In genomic region chr2:167833294-167833693, GRCh38 we compare ENCODE assay signal across 22 cellular contexts.
A peak's percentile ranks its signal among the peaks of the same experiment; 100 is the strongest.
DNase-seq lines count a peak whose midpoint lies in the region; ATAC-seq, FAIRE-seq and TF ChIP-seq lines count a peak whose summit lies in the region.
"Had no signal": no experiment of that assay in that cellular context is flagged by ENCODE, and none has a peak within 500 bp of the region (broad histone marks: within the 10 kb centered on the region; RNA-seq: fewer than 3 reads in every experiment).

No MANE protein-coding gene starts in this region.

- peak overlapping the region; percentile 62 for H3K4me2 ChIP-seq in parathyroid adenoma (ENCODE audit: low read length)

- no TSS peak for BruUV-seq in A673 (replicated peaks; lab: Mats Ljungman, UMichigan)

- H3K79me2 ChIP-seq in parathyroid adenoma: no peaks in the 10 kb centered on the region

- intact Hi-C loops in activated CD4-positive, alpha-beta T cell treated with anti-CD3 and anti-CD28 coated beads for 36 hours (cut with DNase I, micrococcal nuclease): no loop called here
- intact Hi-C loops in A673 (cut with micrococcal nuclease; ENCODE audit: unreplicated experiment): no loop called here

- H3K4me1 Mint-ChIP-seq in glutamatergic neuron (ENCODE audit: low read depth, unreplicated experiment) (peaks cover 26% of the 10 kb centered on the region), progenitor cell of endocrine pancreas (ENCODE audit: low read depth) (peaks cover 2% of the 10 kb centered on the region)
- no peaks in the 10 kb centered on the region for H3K4me1 Mint-ChIP-seq in activated CD4-positive, alpha-beta T cell treated with anti-CD3 and anti-CD28 coated beads for 36 hours
- H3K4me1 Mint-ChIP-seq: B cell, CD14-positive monocyte had no signal

- H3K36me3 Mint-ChIP-seq in glutamatergic neuron (ENCODE audit: unreplicated experiment): no peaks in the 10 kb centered on the region
- no peaks in the 10 kb centered on the region for H3K36me3 Mint-ChIP-seq in activated CD4-positive, alpha-beta T cell treated with anti-CD3 and anti-CD28 coated beads for 36 hours (ENCODE audit: low read depth)
- H3K36me3 Mint-ChIP-seq in progenitor cell of endocrine pancreas (ENCODE audit: insufficient read depth): peaks cover 30% of the 10 kb centered on the region
- H3K36me3 Mint-ChIP-seq: CD14-positive monocyte had no signal

- POLR2A ChIA-PET in activated CD4-positive, alpha-beta T cell treated with anti-CD3 and anti-CD28 coated beads for 36 hours (lab: Charles Lee): no interaction called here
- POLR2A ChIA-PET in A673 (lab: Charles Lee; ENCODE audit: low non-redundant PET): no interaction called here

- no peaks in the 10 kb centered on the region for H3K36me3 ChIP-seq in parathyroid adenoma (ENCODE audit: control insufficient read depth, insufficient read depth, low read length)
- no peaks in the 10 kb centered on the region for H3K36me3 ChIP-seq in A673 (ENCODE audit: insufficient read depth, low read length, poor library complexity, severe bottlenecking)

- H3K4me1 ChIP-seq in parathyroid adenoma (no peaks in the 10 kb centered on the region), A673 (ENCODE audit: insufficient read depth, low read length, poor library complexity, severe bottlenecking) (no peaks in the 10 kb centered on the region)

- H3K4me3 ChIP-seq in parathyroid adenoma (ENCODE audit: low read depth, low read length): no peak overlapping the region
- H3K4me3 ChIP-seq in A673 (ENCODE audit: low read depth, low read length, poor library complexity, severe bottlenecking): no peak overlapping the region
- H3K4me3 ChIP-seq: K562, SK-N-MC had no signal

- H3K9ac ChIP-seq in parathyroid adenoma: no peak overlapping the region

- FAIRE-seq in D721Med (lab: Jason Lieb, UNC): peak; percentile 21
- FAIRE-seq: GM19239, K562 had no signal

- H2AFZ ChIP-seq in parathyroid adenoma: no peak overlapping the region

- H3K4me3 Mint-ChIP-seq in glutamatergic neuron (ENCODE audit: unreplicated experiment) (peak overlapping the region; percentile 75), progenitor cell of endocrine pancreas (ENCODE audit: low read depth) (no peak overlapping the region)
- no peak overlapping the region for H3K4me3 Mint-ChIP-seq in activated CD4-positive, alpha-beta T cell treated with anti-CD3 and anti-CD28 coated beads for 36 hours
- H3K4me3 Mint-ChIP-seq: B cell, CD14-positive monocyte had no signal

- H3K9me3 Mint-ChIP-seq in glutamatergic neuron (ENCODE audit: unreplicated experiment) (peaks cover 3% of the 10 kb centered on the region), progenitor cell of endocrine pancreas (ENCODE audit: low read depth) (peaks cover 3% of the 10 kb centered on the region)
- no peaks in the 10 kb centered on the region for H3K9me3 Mint-ChIP-seq in activated CD4-positive, alpha-beta T cell treated with anti-CD3 and anti-CD28 coated beads for 36 hours (ENCODE audit: low read depth)

- H3K9me3 ChIP-seq in parathyroid adenoma (ENCODE audit: control insufficient read depth, low read length) (no peaks in the 10 kb centered on the region), A673 (ENCODE audit: low read depth, low read length, poor library complexity, severe bottlenecking) (no peaks in the 10 kb centered on the region)

- peak overlapping the region; percentile 94 for H3K27ac Mint-ChIP-seq in glutamatergic neuron (ENCODE audit: unreplicated experiment)
- H3K27ac Mint-ChIP-seq in activated CD4-positive, alpha-beta T cell treated with anti-CD3 and anti-CD28 coated beads for 36 hours: no peak overlapping the region
- no peak overlapping the region for H3K27ac Mint-ChIP-seq in progenitor cell of endocrine pancreas
- H3K27ac Mint-ChIP-seq: B cell, CD14-positive monocyte had no signal

- ATAC-seq in SK-N-SH treated with all-trans-retinoic acid at 6 μM for 48 hours: peak; percentile 91
- no peak for ATAC-seq in activated CD4-positive, alpha-beta T cell treated with anti-CD3 and anti-CD28 coated beads for 36 hours
- ATAC-seq in HG02884 (IDR thresholded peaks at IDR 0.05; ENCODE audit: unreplicated experiment): no peak
- ATAC-seq: K562, PC-3 had no signal

- H3K27ac ChIP-seq in parathyroid adenoma (no peak overlapping the region), A673 (ENCODE audit: low read depth, low read length, poor library complexity, severe bottlenecking) (no peak overlapping the region)
- H3K27ac ChIP-seq: RWPE1, SK-N-MC had no signal

- TF ChIP-seq CTCF in D721Med (IDR thresholded peaks at IDR 0.05; ENCODE audit: insufficient read depth, missing control alignments) (no peak), glutamatergic neuron (IDR thresholded peaks at IDR 0.05; ENCODE audit: partially characterized antibody, unreplicated experiment) (no peak), parathyroid adenoma (IDR thresholded peaks at IDR 0.05) (no peak), A673 (conservative IDR thresholded peaks at IDR 0.05; ENCODE audit: low read depth, low read length) (no peak), progenitor cell of endocrine pancreas (IDR thresholded peaks at IDR 0.05; ENCODE audit: unreplicated experiment) (no peak)

- H3K27me3 Mint-ChIP-seq in glutamatergic neuron (ENCODE audit: unreplicated experiment): peaks cover 2% of the 10 kb centered on the region
- peaks cover 8% of the 10 kb centered on the region for H3K27me3 Mint-ChIP-seq in activated CD4-positive, alpha-beta T cell treated with anti-CD3 and anti-CD28 coated beads for 36 hours
- H3K27me3 Mint-ChIP-seq in progenitor cell of endocrine pancreas: no peaks in the 10 kb centered on the region

- CTCF ChIA-PET in activated CD4-positive, alpha-beta T cell treated with anti-CD3 and anti-CD28 coated beads for 36 hours (lab: Charles Lee): no interaction called here
- CTCF ChIA-PET in A673 (lab: Charles Lee): no interaction called here

- DNase-seq in D721Med (ENCODE audit: insufficient read length, low spot score) (no peak), glutamatergic neuron (no peak), A673 (ENCODE audit: low spot score) (no peak), progenitor cell of endocrine pancreas (ENCODE audit: low spot score, unreplicated experiment) (no peak)
- DNase-seq in activated CD4-positive, alpha-beta T cell treated with anti-CD3 and anti-CD28 coated beads for 36 hours: no peak
- DNase-seq: H7, MM.1S, NCI-H1048, NCI-H1417 treated with DMSO at 0.1 percent for 48 hours, NCI-H187, NCI-H446 treated with DMSO at 0.1 percent for 48 hours, PC-3, SHP77 treated with DMSO at 0.1 percent for 48 hours had no signal

- H3K27me3 ChIP-seq in parathyroid adenoma (ENCODE audit: control insufficient read depth, insufficient read depth, low read length): no peaks in the 10 kb centered on the region
- no peaks in the 10 kb centered on the region for H3K27me3 ChIP-seq in A673 (replicated peaks; ENCODE audit: insufficient read depth, low read depth, low read length, poor library complexity)

TF ChIP-seq in SK-N-SH treated with all-trans-retinoic acid at 6 μM for 48 hours, 23 proteins besides CTCF, POLR2A, EP300 and RAD21:
- no peak for TF ChIP-seq ZNF8 (CRISPR knock-in tag; IDR thresholded peaks at IDR 0.05)
- TF ChIP-seq ZFP30 (CRISPR knock-in tag; IDR thresholded peaks at IDR 0.05): no peak
